Comparison of ENCODE assay signal across 8 cellular contexts in the genomic region with DNA sequence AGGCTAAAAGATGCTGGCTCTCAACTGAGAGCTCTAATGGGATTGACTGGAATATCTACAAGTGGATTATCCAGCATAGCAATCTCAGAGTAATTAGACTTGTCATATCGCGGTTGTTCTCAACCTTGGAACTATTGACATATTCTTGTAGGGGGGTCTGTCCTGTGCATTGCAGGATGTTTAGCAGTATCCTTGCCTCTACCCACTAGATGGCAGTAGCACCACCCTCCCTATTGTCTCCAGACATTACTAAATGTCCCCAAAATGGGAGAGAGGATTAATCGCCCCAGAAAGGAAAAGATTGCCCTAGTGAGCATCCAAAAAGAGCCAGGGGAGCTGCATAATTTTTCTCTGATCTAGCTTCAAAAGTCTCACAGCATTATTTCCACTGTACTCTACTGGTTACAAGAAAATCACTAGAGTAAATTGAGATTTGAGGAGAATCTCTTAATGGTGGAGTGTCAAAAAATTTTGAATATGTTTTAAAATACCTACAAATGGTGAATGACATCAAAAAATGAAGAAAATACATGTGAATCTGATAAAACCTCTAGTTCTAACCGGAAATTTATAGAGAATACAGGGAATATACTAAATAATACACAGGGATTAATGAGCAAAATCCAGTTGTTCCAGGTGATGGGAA.
DNase-seq lines count a peak whose midpoint lies in the region; ATAC-seq and TF ChIP-seq lines count a peak whose summit lies in the region.

No MANE protein-coding gene starts in this region.

- no peak overlapping the region for H3K4me3 ChIP-seq in breast epithelium

- H3K27ac ChIP-seq in breast epithelium: no peak overlapping the region

- no peaks in the 10 kb centered on the region for H3K36me3 Mint-ChIP-seq in activated T-helper 2 cell treated with anti-CD3 and anti-CD28 coated beads, Interferon-gamma antibody, Interleukin-2, Interleukin-4, amounts not matched to agents 10 μg/mL and 5 μg/mL and 100 μg/mL, durations not matched to agents 14 hours and 24 hours and 36 hours (ENCODE audit: low read depth)

- TF ChIP-seq POLR2A in breast epithelium (IDR thresholded peaks at IDR 0.05): no peak

- peak in 2 of 3 donors; percentile 17 to 23 for TF ChIP-seq CTCF in breast epithelium (IDR thresholded peaks at IDR 0.05)

- H3K27me3 ChIP-seq in breast epithelium: no peaks in the 10 kb centered on the region

- intact Hi-C loops in breast epithelium (cut with DNase I; ENCODE audit: low total_unique reads): no loop called here
- intact Hi-C loops in activated T-helper 2 cell treated with anti-CD3 and anti-CD28 coated beads, Interferon-gamma antibody, Interleukin-2, Interleukin-4, amounts not matched to agents 10 μg/mL and 5 μg/mL and 100 μg/mL, durations not matched to agents 14 hours and 24 hours and 36 hours (cut with micrococcal nuclease): no loop called here

- no peaks in the 10 kb centered on the region for H3K4me1 Mint-ChIP-seq in activated T-helper 2 cell treated with anti-CD3 and anti-CD28 coated beads, Interferon-gamma antibody, Interleukin-2, Interleukin-4, amounts not matched to agents 10 μg/mL and 5 μg/mL and 100 μg/mL, durations not matched to agents 14 hours and 24 hours and 36 hours (ENCODE audit: low read depth)

- H3K36me3 ChIP-seq in breast epithelium: no peaks in the 10 kb centered on the region

- peak; percentile 54 for DNase-seq in COR-L47 (lab: John Stamatoyannopoulos, UW)
- DNase-seq in NCI-H146 treated with DMSO at 0.1 percent for 48 hours (lab: John Stamatoyannopoulos, UW; ENCODE audit: unreplicated experiment): peak; percentile 30
- DNase-seq in breast epithelium (ENCODE audit: low spot score in 2 of 2): no peak
- peak; percentile 16 for DNase-seq in mucosa of gallbladder (ENCODE audit: low spot score)
- DNase-seq in activated T-helper 2 cell treated with anti-CD3 and anti-CD28 coated beads, Interferon-gamma antibody, Interleukin-2, Interleukin-4, amounts not matched to agents 10 μg/mL and 5 μg/mL and 100 μg/mL, durations not matched to agents 14 hours and 24 hours and 36 hours (ENCODE audit: low spot score): no peak
- DNase-seq in NCI-H2107 treated with DMSO at 0.1 percent for 48 hours (lab: John Stamatoyannopoulos, UW; ENCODE audit: unreplicated experiment): no peak

- ATAC-seq in GM18861 (IDR thresholded peaks at IDR 0.05; ENCODE audit: unreplicated experiment): peak; percentile 62
- ATAC-seq in HG02943 (IDR thresholded peaks at IDR 0.05; ENCODE audit: low read depth, unreplicated experiment): peak; percentile 91

- no peak overlapping the region for H3K4me3 Mint-ChIP-seq in activated T-helper 2 cell treated with anti-CD3 and anti-CD28 coated beads, Interferon-gamma antibody, Interleukin-2, Interleukin-4, amounts not matched to agents 10 μg/mL and 5 μg/mL and 100 μg/mL, durations not matched to agents 14 hours and 24 hours and 36 hours (ENCODE audit: low read depth)

- H3K9me3 Mint-ChIP-seq in activated T-helper 2 cell treated with anti-CD3 and anti-CD28 coated beads, Interferon-gamma antibody, Interleukin-2, Interleukin-4, amounts not matched to agents 10 μg/mL and 5 μg/mL and 100 μg/mL, durations not matched to agents 14 hours and 24 hours and 36 hours: no peaks in the 10 kb centered on the region

- no peaks in the 10 kb centered on the region for H3K4me1 ChIP-seq in breast epithelium

- no peaks in the 10 kb centered on the region for H3K27me3 Mint-ChIP-seq in activated T-helper 2 cell treated with anti-CD3 and anti-CD28 coated beads, Interferon-gamma antibody, Interleukin-2, Interleukin-4, amounts not matched to agents 10 μg/mL and 5 μg/mL and 100 μg/mL, durations not matched to agents 14 hours and 24 hours and 36 hours (ENCODE audit: low read depth)

- no peak overlapping the region for H3K27ac Mint-ChIP-seq in activated T-helper 2 cell treated with anti-CD3 and anti-CD28 coated beads, Interferon-gamma antibody, Interleukin-2, Interleukin-4, amounts not matched to agents 10 μg/mL and 5 μg/mL and 100 μg/mL, durations not matched to agents 14 hours and 24 hours and 36 hours

- H3K9me3 ChIP-seq in breast epithelium: no peaks in the 10 kb centered on the region

Comparison
In these comparisons a context has a peak if more than half of its experiments do, and no peak if none do; other contexts are left out.
1. DNase-seq: peak in COR-L47 (single experiment), NCI-H146 treated with DMSO at 0.1 percent for 48 hours (single experiment) and mucosa of gallbladder (single experiment); none in breast epithelium (0 of 2), activated T-helper 2 cell treated with anti-CD3 and anti-CD28 coated beads, Interferon-gamma antibody, Interleukin-2, Interleukin-4, amounts not matched to agents 10 μg/mL and 5 μg/mL and 100 μg/mL, durations not matched to agents 14 hours and 24 hours and 36 hours (single experiment) and NCI-H2107 treated with DMSO at 0.1 percent for 48 hours (single experiment).